In genomic region chr20:36052117-36052513, GRCh38 we compare ENCODE assay signal across 20 cellular contexts.
A peak's percentile ranks its signal among the peaks of the same experiment; 100 is the strongest.
DNase-seq lines count a peak whose midpoint lies in the region; ATAC-seq and TF ChIP-seq lines count a peak whose summit lies in the region.
"Had no signal": no experiment of that assay in that cellular context is flagged by ENCODE, and none has a peak within 500 bp of the region (broad histone marks: within the 10 kb centered on the region; RNA-seq: fewer than 3 reads in every experiment).

No MANE protein-coding gene starts in this region.

- H3K23ac ChIP-seq in mesenchymal stem cell (ENCODE audit: low read length in 2 of 2) = no peak overlapping the region

- H3K79me1 ChIP-seq in mesenchymal stem cell (replicated peaks; ENCODE audit: low read length, poor library complexity, severe bottlenecking) = no peaks in the 10 kb centered on the region

- BruUV-seq in Panc1 (replicated peaks; lab: Mats Ljungman, UMichigan) = no TSS peak

- H3K9me3 Mint-ChIP-seq in activated naive CD8-positive, alpha-beta T cell (ENCODE audit: low read depth) = no peaks in the 10 kb centered on the region
- H3K9me3 Mint-ChIP-seq in activated naive CD8-positive, alpha-beta T cell treated with anti-CD3 and anti-CD28 coated beads, Interleukin-2, amount 50 U/mL, for 24 hours = no peaks in the 10 kb centered on the region
- H3K9me3 Mint-ChIP-seq in type B pancreatic cell = no peaks in the 10 kb centered on the region
- H3K9me3 Mint-ChIP-seq: stimulated activated memory B cell treated with anti-CD40 and anti-IgM and Interleukin-4, amounts not matched to agents 10 μg/mL and 1 μg/mL and 100 μg/mL, for 72 hours; T-helper 1 cell treated with Interleukin-12 subunit alpha and Interleukin-12 subunit beta and Interleukin-4 antibody, amounts not matched to agents 30 μg/mL and 1 μg/mL, for 36 hours had no signal

- no peak overlapping the region for H3K18ac ChIP-seq in mesenchymal stem cell (ENCODE audit: low read depth in 1 of 2, low read length in 2 of 2)

- no peak overlapping the region for H3K4ac ChIP-seq in mesenchymal stem cell (ENCODE audit: low read depth in 1 of 2, low read length in 2 of 2)

- TF ChIP-seq CTCF in Panc1 (IDR thresholded peaks at IDR 0.05) (no peak), type B pancreatic cell (conservative IDR thresholded peaks at IDR 0.05) (no peak)

- in situ Hi-C loops in Panc1 (cut with HindIII; ENCODE audit: low pct_unique_long_range_greater_than_20kb, low sequenced_read_pairs) = no loop called here

- no peak overlapping the region for H3K14ac ChIP-seq in mesenchymal stem cell (ENCODE audit: low read length in 2 of 2)

- peak overlapping the region; percentile 98; the same call in 1 of the 2 replicates for H3K27ac ChIP-seq in Panc1 (ENCODE audit: low read length)
- H3K27ac ChIP-seq in mesenchymal stem cell (ENCODE audit: low read length, poor library complexity, severe bottlenecking) = no peak overlapping the region

- no peak overlapping the region for H2BK120ac ChIP-seq in mesenchymal stem cell (ENCODE audit: low read depth, low read length)

- peak overlapping the region; percentile 86 for H3K27ac Mint-ChIP-seq in activated naive CD8-positive, alpha-beta T cell
- H3K27ac Mint-ChIP-seq in activated naive CD8-positive, alpha-beta T cell treated with anti-CD3 and anti-CD28 coated beads, Interleukin-2, amount 50 U/mL, for 24 hours = no peak overlapping the region
- H3K27ac Mint-ChIP-seq in type B pancreatic cell = no peak overlapping the region
- H3K27ac Mint-ChIP-seq: T-helper 1 cell treated with Interleukin-12 subunit alpha and Interleukin-12 subunit beta and Interleukin-4 antibody, amounts not matched to agents 30 μg/mL and 1 μg/mL, for 36 hours had no signal

- no peaks in the 10 kb centered on the region for H3K27me3 ChIP-seq in Panc1 (ENCODE audit: control insufficient read depth, insufficient read depth, low read length)
- H3K27me3 ChIP-seq in mesenchymal stem cell (ENCODE audit: control insufficient read depth in 1 of 2, insufficient read depth in 1 of 2, low read length in 2 of 2) = peaks cover 0 to 5% of the 10 kb centered on the region in 2 experiments
- H3K27me3 ChIP-seq: tibial nerve had no signal

- H3K4me3 ChIP-seq in Panc1 (ENCODE audit: low read depth in 2 of 2, low read length in 2 of 2) (no peak overlapping the region), mesenchymal stem cell (ENCODE audit: insufficient read depth in 1 of 2, low read depth in 1 of 2, low read length in 2 of 2) (no peak overlapping the region)
- H3K4me3 ChIP-seq: lung had no signal

- no peaks in the 10 kb centered on the region for H3K27me3 Mint-ChIP-seq in activated naive CD8-positive, alpha-beta T cell
- peaks cover 3% of the 10 kb centered on the region for H3K27me3 Mint-ChIP-seq in activated naive CD8-positive, alpha-beta T cell treated with anti-CD3 and anti-CD28 coated beads, Interleukin-2, amount 50 U/mL, for 24 hours
- no peaks in the 10 kb centered on the region for H3K27me3 Mint-ChIP-seq in type B pancreatic cell

- H3K9ac ChIP-seq in mesenchymal stem cell (ENCODE audit: low read length) = no peak overlapping the region

- H3K36me3 ChIP-seq in Panc1 (ENCODE audit: control insufficient read depth, insufficient read depth, low read length) = no peaks in the 10 kb centered on the region
- peaks cover 0 to 6% of the 10 kb centered on the region in 2 experiments for H3K36me3 ChIP-seq in mesenchymal stem cell (ENCODE audit: control insufficient read depth in 1 of 2, insufficient read depth in 2 of 2, low read depth in 1 of 2, low read length in 2 of 2)

- intact Hi-C loops in Panc1 (cut with micrococcal nuclease; ENCODE audit: unreplicated experiment) = no loop called here
- intact Hi-C loops in Right ventricle myocardium superior (cut with DNase I) = no loop called here

- peaks cover 10% of the 10 kb centered on the region for H3K36me3 Mint-ChIP-seq in activated naive CD8-positive, alpha-beta T cell
- peaks cover 23% of the 10 kb centered on the region for H3K36me3 Mint-ChIP-seq in activated naive CD8-positive, alpha-beta T cell treated with anti-CD3 and anti-CD28 coated beads, Interleukin-2, amount 50 U/mL, for 24 hours (ENCODE audit: low read depth)
- peaks cover 22% of the 10 kb centered on the region for H3K36me3 Mint-ChIP-seq in type B pancreatic cell

- peaks cover 7% of the 10 kb centered on the region for H3K4me1 ChIP-seq in Panc1 (ENCODE audit: control insufficient read depth, insufficient read depth, low read length)
- peaks cover 3% of the 10 kb centered on the region for H3K4me1 ChIP-seq in mesenchymal stem cell (ENCODE audit: control insufficient read depth, insufficient read depth, low read depth, low read length)

- H3K9me3 ChIP-seq in Panc1 (ENCODE audit: control insufficient read depth, insufficient read depth, low read depth, low read length) (no peaks in the 10 kb centered on the region), mesenchymal stem cell (ENCODE audit: control insufficient read depth, low read length) (no peaks in the 10 kb centered on the region)
- H3K9me3 ChIP-seq: tibial nerve had no signal

- CTCF ChIA-PET in Panc1 (lab: Charles Lee) = no interaction called here

- H2BK5ac ChIP-seq in mesenchymal stem cell (ENCODE audit: low read depth, low read length, poor library complexity, severe bottlenecking) = no peak overlapping the region

- H3K4me3 Mint-ChIP-seq in activated naive CD8-positive, alpha-beta T cell = peak overlapping the region; percentile 22
- H3K4me3 Mint-ChIP-seq in activated naive CD8-positive, alpha-beta T cell treated with anti-CD3 and anti-CD28 coated beads, Interleukin-2, amount 50 U/mL, for 24 hours = no peak overlapping the region
- peak overlapping the region; percentile 97 for H3K4me3 Mint-ChIP-seq in type B pancreatic cell
- H3K4me3 Mint-ChIP-seq: stimulated activated memory B cell treated with anti-CD40 and anti-IgM and Interleukin-4, amounts not matched to agents 10 μg/mL and 1 μg/mL and 100 μg/mL, for 72 hours had no signal

- H2AK5ac ChIP-seq in mesenchymal stem cell (ENCODE audit: low read length, severe bottlenecking) = peak overlapping the region; percentile 56

- no peak overlapping the region for H2AFZ ChIP-seq in mesenchymal stem cell (ENCODE audit: low read depth, low read length)

- POLR2A ChIA-PET in Panc1 (lab: Charles Lee) = no interaction called here

- H4K8ac ChIP-seq in mesenchymal stem cell (ENCODE audit: low read length) = no peak overlapping the region

- H3K4me2 ChIP-seq in mesenchymal stem cell (ENCODE audit: low read length, poor library complexity, severe bottlenecking) = no peak overlapping the region

- peak overlapping the region; percentile 67 for H2BK15ac ChIP-seq in mesenchymal stem cell (ENCODE audit: low read depth, poor library complexity, severe bottlenecking)

- peaks cover 26% of the 10 kb centered on the region for H3K4me1 Mint-ChIP-seq in activated naive CD8-positive, alpha-beta T cell (ENCODE audit: low read depth)
- H3K4me1 Mint-ChIP-seq in activated naive CD8-positive, alpha-beta T cell treated with anti-CD3 and anti-CD28 coated beads, Interleukin-2, amount 50 U/mL, for 24 hours = peaks cover 31% of the 10 kb centered on the region
- H3K4me1 Mint-ChIP-seq in type B pancreatic cell (ENCODE audit: unreplicated experiment) = peaks cover 28% of the 10 kb centered on the region

- no peak for DNase-seq in activated naive CD8-positive, alpha-beta T cell treated with anti-CD3 and anti-CD28 coated beads, Interleukin-2, amount 50 U/mL, for 24 hours
- DNase-seq in Panc1 (ENCODE audit: low read depth, low spot score) (no peak), mesenchymal stem cell (no peak), type B pancreatic cell (ENCODE audit: extremely low spot score, unreplicated experiment) (no peak), Right ventricle myocardium superior (no peak), hypothalamus (lab: John Stamatoyannopoulos, UW) (no peak)
- DNase-seq: amygdala; cerebellar nuclear complex; HCEC 1CT; KBM-7; NCI-H1092; NCI-H2029 treated with DMSO at 0.1 percent for 48 hours; NCI-H446; NK-92 treated with Interleukin-12 subunit alpha and Interleukin-12 subunit beta, amount 100 ng/mL, for 24 hours had no signal

- ATAC-seq in activated naive CD8-positive, alpha-beta T cell treated with anti-CD3 and anti-CD28 coated beads, Interleukin-2, amount 50 U/mL, for 24 hours = no peak
- ATAC-seq in Panc1 (no peak), GM21447 (IDR thresholded peaks at IDR 0.05; ENCODE audit: unreplicated experiment) (no peak), Right ventricle myocardium superior (ENCODE audit: poor library complexity) (no peak)
- ATAC-seq: stimulated activated memory B cell treated with anti-CD40 and anti-IgM and Interleukin-4, amounts not matched to agents 10 μg/mL and 1 μg/mL and 100 μg/mL, for 72 hours had no signal

- H2BK12ac ChIP-seq in mesenchymal stem cell (ENCODE audit: low read length in 2 of 2) = no peak overlapping the region

- H4K91ac ChIP-seq in mesenchymal stem cell (ENCODE audit: low read length) = no peak overlapping the region

- 87% methylated on average over 3 of the region's 6 CpGs for whole genome bisulfite sequencing in mesenchymal stem cell
